Comparison of ENCODE assay signal across 8 cellular contexts in genomic region chr11:57335343-57336110, GRCh38. TPM values are rescaled to one million over a fixed set of nuclear protein-coding genes. Genes with fewer than 3 reads are reported as not detected.
DNase-seq lines count a peak whose midpoint lies in the region; ATAC-seq and TF ChIP-seq lines count a peak whose summit lies in the region.

Gene SSRP1 (minus strand): TSS chr11:57335892. CDS start chr11:57335121, 771 bp downstream.

- BruUV-seq in OCI-LY7 (replicated peaks; lab: Mats Ljungman, UMichigan) = no TSS peak

- H3K36me3 ChIP-seq in HUES64 (ENCODE audit: insufficient read depth, low read length) = peaks cover 41% of the 10 kb centered on the region
- H3K36me3 ChIP-seq in OCI-LY7 (ENCODE audit: insufficient read depth, low read length) = peaks cover 41% of the 10 kb centered on the region
- H3K36me3 ChIP-seq in esophagus (ENCODE audit: control insufficient read depth in 2 of 2, insufficient read depth in 2 of 2, low read length in 1 of 2) = peaks cover 20 to 24% of the 10 kb centered on the region in 2 donors
- no peaks in the 10 kb centered on the region for H3K36me3 ChIP-seq in mucosa of stomach (ENCODE audit: control insufficient read depth, insufficient read depth, low read length)

- H3K9ac ChIP-seq in HUES64 (ENCODE audit: low read depth, low read length) (peak within 1 kb of the TSS; percentile 89), mucosa of stomach (ENCODE audit: low read length) (peak within 1 kb of the TSS; percentile 59)

- under 1% methylated on average over 69 of the region's 69 CpGs for WGBS in HUES64
- 0% methylated on average over 59 to 69 of the region's 69 CpGs for whole genome bisulfite sequencing in esophagus, 2 donors

- H3K9me3 ChIP-seq in HUES64 (ENCODE audit: insufficient read depth, low read depth, low read length) = no peaks in the 10 kb centered on the region
- no peaks in the 10 kb centered on the region for H3K9me3 ChIP-seq in OCI-LY7 (ENCODE audit: low read length)
- H3K9me3 ChIP-seq in esophagus (ENCODE audit: control insufficient read depth in 2 of 2, insufficient read depth in 1 of 2, low read depth in 1 of 2, low read length in 1 of 2) = no peaks in the 10 kb centered on the region
- no peaks in the 10 kb centered on the region for H3K9me3 ChIP-seq in mucosa of stomach (ENCODE audit: control insufficient read depth, low read length)

- CTCF ChIA-PET in OCI-LY7 (lab: Charles Lee; ENCODE audit: unreplicated experiment) = interaction anchor here (0.7 to 1.0 kb wide), 2 partner anchors 9 to 11 kb away, joined by 3 to 7 read pairs; no protein-coding TSS in a partner anchor

- POLR2A ChIA-PET in OCI-LY7 (lab: Charles Lee) = interaction anchor here (0.5 to 4.9 kb wide), 3 partner anchors 10 to 464 kb away, joined by 4 to 57 read pairs (median 4); partner anchors contain the start of gene TNKS1BP1

- no peaks in the 10 kb centered on the region; the same call in 1 of the 2 replicates for H4K20me1 ChIP-seq in OCI-LY7 (ENCODE audit: insufficient read depth, low read length)

- intact Hi-C loops in OCI-LY7 (cut with micrococcal nuclease; ENCODE audit: unreplicated experiment) = loop anchor here (1.0 to 5.0 kb wide), 3 partner anchors 10 to 407 kb away; partner anchors contain the start of genes SELENOH and YPEL4

- peak; percentile 99 for ATAC-seq in GM21515 (IDR thresholded peaks at IDR 0.05; ENCODE audit: unreplicated experiment)

- peak; percentile 59 for DNase-seq in DMS114 treated with DMSO at 0.1 percent for 48 hours (lab: John Stamatoyannopoulos, UW; ENCODE audit: unreplicated experiment)
- peak; percentile 95 for DNase-seq in OCI-LY7 (ENCODE audit: low spot score)
- DNase-seq in activated T-cell treated with anti-CD3 and anti-CD28 coated beads, Interleukin-2, amount 50 U/mL, for 1 hour = peak; percentile 88
- DNase-seq in stimulated activated CD8-positive, alpha-beta memory T cell treated with anti-CD3 and anti-CD28 coated beads, Interleukin-7, amount 100 ng/mL, for 1 hour (ENCODE audit: low read depth in 2 of 2) = peak; percentile 67 to 74

- H3K27me3 ChIP-seq in HUES64 (ENCODE audit: insufficient read depth, low read length) (no peaks in the 10 kb centered on the region), esophagus (ENCODE audit: control insufficient read depth in 1 of 2, insufficient read depth in 2 of 2, low read length in 2 of 2) (no peaks in the 10 kb centered on the region), mucosa of stomach (ENCODE audit: control insufficient read depth, insufficient read depth, low read length) (no peaks in the 10 kb centered on the region)

- no peaks in the 10 kb centered on the region for H3K9me2 ChIP-seq in OCI-LY7 (ENCODE audit: insufficient read depth, low read length)

- H3K4me1 ChIP-seq in HUES64 (ENCODE audit: insufficient read depth, low read length) (peaks cover 16% of the 10 kb centered on the region; the same call in 1 of the 2 replicates), OCI-LY7 (ENCODE audit: insufficient read depth, low read length, poor library complexity, severe bottlenecking) (peaks cover 25% of the 10 kb centered on the region), esophagus (ENCODE audit: control insufficient read depth in 2 of 2, insufficient read depth in 2 of 2, low read length in 1 of 2) (no peaks in the 10 kb centered on the region), mucosa of stomach (ENCODE audit: control insufficient read depth, insufficient read depth, low read length) (peaks cover 4% of the 10 kb centered on the region)

- peaks cover 33% of the 10 kb centered on the region for H3K79me2 ChIP-seq in OCI-LY7 (ENCODE audit: insufficient read depth, low read depth, low read length)

- peak; percentile 31; the same call in 1 of the 2 replicates for TF ChIP-seq CTCF in OCI-LY7 (conservative IDR thresholded peaks at IDR 0.05; ENCODE audit: low read length)

- peak within 1 kb of the TSS; percentile 80 for H3K4me3 ChIP-seq in HUES64 (ENCODE audit: low read length)
- peak within 1 kb of the TSS; percentile 76 for H3K4me3 ChIP-seq in OCI-LY7 (ENCODE audit: low read depth, low read length, poor library complexity, severe bottlenecking)
- H3K4me3 ChIP-seq in esophagus (ENCODE audit: low read depth in 1 of 2, low read length in 2 of 2) = peak within 1 kb of the TSS; percentile 71 to 77
- H3K4me3 ChIP-seq in mucosa of stomach (ENCODE audit: low read length) = peak within 1 kb of the TSS; percentile 49

- peak within 1 kb of the TSS; percentile 98 for H2AFZ ChIP-seq in OCI-LY7 (ENCODE audit: low read length)

- H3K27ac ChIP-seq in HUES64 (ENCODE audit: low read depth, low read length) (peak within 1 kb of the TSS; percentile 61), OCI-LY7 (ENCODE audit: low read depth, low read length, poor library complexity, severe bottlenecking) (peak within 1 kb of the TSS; percentile 53), esophagus (ENCODE audit: low read depth in 2 of 2, low read length in 1 of 2) (peak within 1 kb of the TSS; percentile 82 to 83)

- H3K4me2 ChIP-seq in OCI-LY7 (ENCODE audit: low read length) = peak within 1 kb of the TSS; percentile 94

RNA-seq across cellular contexts. Expression of gene SSRP1, which starts in this region (rescaled TPM):
- 233 TPM for polyA plus RNA-seq in HUES64 (2013, experiment 1 of 2)
- polyA plus RNA-seq in HUES64 (2013, experiment 2 of 2) = 249 TPM
- total RNA-seq in OCI-LY7 (2014; rRNA removed; shearing (Covaris generic)) = 146 and 185 TPM in 2 replicates
- total RNA-seq in OCI-LY7 (2022) = 216 and 221 TPM in 2 replicates
- polyA plus RNA-seq in esophagus = 10 to 100 TPM; 18.8 to 67.4 TPM

Comparison
In these comparisons a context has a peak if more than half of its experiments do, and no peak if none do; other contexts are left out.
1. Peak in every context shown above with its lines: DNase-seq, ATAC-seq, H3K4me3 ChIP-seq and H3K27ac ChIP-seq.